In the genomic region with DNA sequence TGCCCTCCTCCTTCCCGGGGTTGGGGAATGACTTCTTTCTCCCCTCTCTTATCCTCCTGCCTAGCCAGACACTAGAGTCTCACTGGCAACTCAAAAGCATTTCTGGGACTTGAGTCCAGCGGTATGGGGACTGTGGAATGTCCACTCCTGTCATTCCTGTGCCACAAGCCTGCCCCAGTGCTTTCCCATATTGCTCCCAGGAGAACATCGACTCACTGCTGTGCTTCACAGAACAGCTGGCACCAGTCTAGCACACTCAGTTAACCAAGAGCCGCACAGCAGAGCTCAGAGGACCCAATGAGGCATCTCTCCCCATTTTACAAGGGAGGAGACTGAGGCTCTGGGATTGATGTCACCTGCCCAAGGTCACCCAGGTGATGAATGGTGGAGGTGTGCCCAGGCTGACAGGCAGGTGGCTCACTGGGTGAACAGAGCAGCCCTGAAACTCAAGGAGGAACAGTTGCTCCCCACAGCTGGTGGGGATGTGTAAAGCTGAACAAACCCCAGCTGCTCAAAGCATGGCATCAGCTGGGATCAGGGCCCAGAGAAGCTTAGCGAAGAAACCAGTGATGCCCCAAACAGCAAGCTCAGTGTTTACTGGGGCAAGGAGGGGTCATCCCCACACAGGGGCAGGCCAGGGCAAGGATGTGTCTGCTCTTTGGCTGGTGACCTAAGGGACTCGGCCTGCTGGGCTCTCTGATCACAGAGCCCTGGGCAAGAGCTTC, we compare ENCODE assay signal across 11 cellular contexts. TPM values are rescaled to one million over a fixed set of nuclear protein-coding genes. Genes with fewer than 3 reads are reported as not detected.
A peak's percentile ranks its signal among the peaks of the same experiment; 100 is the strongest.
DNase-seq lines count a peak whose midpoint lies in the region; ATAC-seq and TF ChIP-seq lines count a peak whose summit lies in the region.
"Had no signal": no experiment of that assay in that cellular context is flagged by ENCODE, and none has a peak within 500 bp of the region (broad histone marks: within the 10 kb centered on the region; RNA-seq: fewer than 3 reads in every experiment).

No MANE protein-coding gene starts in this region.

- peaks cover 0 to 3% of the 10 kb centered on the region in 2 donors for H3K4me1 ChIP-seq in aorta (ENCODE audit: control insufficient read depth in 1 of 2, insufficient read depth in 2 of 2, low read length in 2 of 2)
- H3K4me1 ChIP-seq in body of pancreas: no peaks in the 10 kb centered on the region

- H3K27me3 ChIP-seq in aorta (ENCODE audit: control insufficient read depth in 1 of 2, insufficient read depth in 2 of 2, low read length in 1 of 2) (no peaks in the 10 kb centered on the region), body of pancreas (no peaks in the 10 kb centered on the region)

- intact Hi-C loops in Right ventricle myocardium inferior (cut with DNase I) (no loop called here), cardiac septum (cut with DNase I) (no loop called here), aorta (cut with DNase I) (loop anchor here in 1 of 2 donors (2.0 kb wide), 1 partner anchor 45 kb away; no protein-coding TSS in a partner anchor), body of pancreas (cut with DNase I) (no loop called here)

- DNase-seq in Right ventricle myocardium inferior (ENCODE audit: missing footprints): peak; percentile 49
- no peak for DNase-seq in cardiac septum (ENCODE audit: low spot score)
- DNase-seq in fibroblast of mammary gland (ENCODE audit: low read depth): peak; percentile 50
- peak; percentile 92 for DNase-seq in myocyte (ENCODE audit: low read depth)
- peak; percentile 67 to 84 for DNase-seq in aorta
- no peak for DNase-seq in body of pancreas
- DNase-seq in iPS-NIHi11 (ENCODE audit: low spot score): no peak
- DNase-seq: activated CD4-positive, alpha-beta T cell treated with anti-CD3 and anti-CD28 coated beads, Interleukin-2, amount 50 U/mL, for 48 hours; NCI-H2029 treated with DMSO at 0.1 percent for 48 hours; stimulated activated CD4-positive, alpha-beta T cell treated with anti-CD3 and anti-CD28 coated beads, Interleukin-4, amount 100 ng/mL, for 1 hour had no signal

- no peak for TF ChIP-seq CTCF in fibroblast of mammary gland (conservative IDR thresholded peaks at IDR 0.05; ENCODE audit: control insufficient read depth, insufficient read depth, low read depth, low read length)
- no peak for TF ChIP-seq CTCF in body of pancreas (IDR thresholded peaks at IDR 0.05)

- ATAC-seq in Right ventricle myocardium inferior: no peak
- peak; percentile 49 for ATAC-seq in aorta (ENCODE audit: low FRiP score)
- no peak for ATAC-seq in body of pancreas
- no peak for ATAC-seq in GM21786 (IDR thresholded peaks at IDR 0.05; ENCODE audit: unreplicated experiment)

- H3K36me3 ChIP-seq in aorta (ENCODE audit: control insufficient read depth in 1 of 2, insufficient read depth in 2 of 2, low read length in 1 of 2): no peaks in the 10 kb centered on the region
- no peaks in the 10 kb centered on the region for H3K36me3 ChIP-seq in body of pancreas (replicated peaks in 1 of 2; ENCODE audit: insufficient read depth in 1 of 2, low read depth in 2 of 2)

- H3K4me3 ChIP-seq in fibroblast of mammary gland (ENCODE audit: control insufficient read depth, low read depth, low read length) (no peak overlapping the region), aorta (ENCODE audit: low read length in 2 of 2) (no peak overlapping the region), body of pancreas (no peak overlapping the region)

- TF ChIP-seq POLR2A in body of pancreas (IDR thresholded peaks at IDR 0.05): no peak

- H3K9me3 ChIP-seq in aorta (ENCODE audit: control insufficient read depth, low read length) (no peaks in the 10 kb centered on the region), body of pancreas (no peaks in the 10 kb centered on the region)

- H3K27ac ChIP-seq in aorta (ENCODE audit: low read depth in 1 of 2, low read length in 2 of 2) (peak overlapping the region; percentile 96 to 100), body of pancreas (no peak overlapping the region)

- WGBS in aorta, 2 donors: 28 to 30% methylated on average over 6 of the region's 6 CpGs
- 83 to 90% methylated on average over 4 to 6 of the region's 6 CpGs for WGBS in body of pancreas, 2 donors

RNA-seq across cellular contexts. Expression of a gene that starts 35.4 kb away (rescaled TPM):
- total RNA-seq in Right ventricle myocardium inferior: 25.0 TPM
- total RNA-seq in cardiac septum: 21.2 TPM
- total RNA-seq in myocyte: 8.9 and 12.3 TPM in 2 replicates
- 10.9 TPM for polyA plus RNA-seq in myocyte (2012)
- total RNA-seq in aorta: 10 to 100 TPM; 36.8 to 54.1 TPM
- 10 to 100 TPM in 1 of 2 donors, 1 to 10 TPM in 1; 8.8 to 14.4 TPM for polyA plus RNA-seq in aorta
- 1 to 10 TPM; 2.6 to 3.3 TPM for total RNA-seq in body of pancreas

Comparison
In these comparisons a context has a peak if more than half of its experiments do, and no peak if none do; other contexts are left out.
1. DNase-seq: peak in Right ventricle myocardium inferior (single experiment), fibroblast of mammary gland (single experiment), myocyte (single experiment) and aorta (2 of 2); none in cardiac septum (single experiment), body of pancreas (0 of 4) and iPS-NIHi11 (single experiment).
2. H3K27ac ChIP-seq: peak in aorta (2 of 2); none in body of pancreas (0 of 4).